ENCODE assay signal across 23 cellular contexts in genomic region chr21:15279484-15279883, GRCh38.
"Had no signal": no experiment of that assay in that cellular context is flagged by ENCODE, and none has a peak within 500 bp of the region (broad histone marks: within the 10 kb centered on the region; RNA-seq: fewer than 3 reads in every experiment).

No MANE protein-coding gene starts in this region.

- H3K9me3 ChIP-seq: colonic mucosa, esophagus squamous epithelium, gastrocnemius medialis, mucosa of descending colon, neutrophil, testis, upper lobe of left lung had no signal

- H3K27ac ChIP-seq: colonic mucosa, esophagus squamous epithelium, gastrocnemius medialis, left lung, neutrophil, parathyroid adenoma, skin epidermis, spleen, testis, tibial nerve, upper lobe of left lung had no signal

- H3K4me1 ChIP-seq: colonic mucosa, left lung, parathyroid adenoma, spleen, testis, tibial nerve, upper lobe of left lung had no signal

- DNase-seq: colonic mucosa; effector memory CD4-positive, alpha-beta T cell; erythroblast; esophagus squamous epithelium; gastrocnemius medialis; left cardiac atrium; left lung; mesenchymal stem cell; mucosa of descending colon; naive B cell; spleen; stimulated activated CD4-positive, alpha-beta T cell treated with anti-CD3 and anti-CD28 coated beads, Interleukin-4, amount 100 ng/mL, for 4 hours; stimulated activated naive CD8-positive, alpha-beta T cell treated with anti-CD3 and anti-CD28 coated beads, Interleukin-15, Interleukin-2, amounts not matched to agents 100 U/mL and 50 U/mL, for 24 hours; substantia nigra; testis; upper lobe of left lung had no signal

- H3K4me3 ChIP-seq: colonic mucosa, esophagus squamous epithelium, gastrocnemius medialis, left lung, mucosa of descending colon, skin epidermis, spleen, testis, tibial nerve, upper lobe of left lung had no signal

- H3K36me3 ChIP-seq: colonic mucosa, esophagus squamous epithelium, gastrocnemius medialis, left lung, neutrophil, spleen, tibial nerve, upper lobe of left lung had no signal

- H3K27me3 ChIP-seq: colonic mucosa, esophagus squamous epithelium, gastrocnemius medialis, left lung, neutrophil, spleen, testis, tibial nerve, upper lobe of left lung had no signal

- ATAC-seq: gastrocnemius medialis; left cardiac atrium; left lung; mucosa of descending colon; natural killer cell treated with Interleukin-12 subunit alpha and Interleukin-12 subunit beta and Interleukin-15 and Interleukin-18, amount 100 ng/mL, for 72 hours; sciatic nerve; stimulated activated memory B cell treated with anti-CD40 and anti-IgM and Interleukin-4, amounts not matched to agents 10 μg/mL and 1 μg/mL and 100 μg/mL, for 72 hours; stimulated activated naive CD8-positive, alpha-beta T cell treated with anti-CD3 and anti-CD28 coated beads, Interleukin-15, Interleukin-2, amounts not matched to agents 100 U/mL and 50 U/mL, for 24 hours had no signal

- H3K9ac ChIP-seq: parathyroid adenoma had no signal
